Comparison of ENCODE assay signal across 12 cellular contexts in the genomic region with DNA sequence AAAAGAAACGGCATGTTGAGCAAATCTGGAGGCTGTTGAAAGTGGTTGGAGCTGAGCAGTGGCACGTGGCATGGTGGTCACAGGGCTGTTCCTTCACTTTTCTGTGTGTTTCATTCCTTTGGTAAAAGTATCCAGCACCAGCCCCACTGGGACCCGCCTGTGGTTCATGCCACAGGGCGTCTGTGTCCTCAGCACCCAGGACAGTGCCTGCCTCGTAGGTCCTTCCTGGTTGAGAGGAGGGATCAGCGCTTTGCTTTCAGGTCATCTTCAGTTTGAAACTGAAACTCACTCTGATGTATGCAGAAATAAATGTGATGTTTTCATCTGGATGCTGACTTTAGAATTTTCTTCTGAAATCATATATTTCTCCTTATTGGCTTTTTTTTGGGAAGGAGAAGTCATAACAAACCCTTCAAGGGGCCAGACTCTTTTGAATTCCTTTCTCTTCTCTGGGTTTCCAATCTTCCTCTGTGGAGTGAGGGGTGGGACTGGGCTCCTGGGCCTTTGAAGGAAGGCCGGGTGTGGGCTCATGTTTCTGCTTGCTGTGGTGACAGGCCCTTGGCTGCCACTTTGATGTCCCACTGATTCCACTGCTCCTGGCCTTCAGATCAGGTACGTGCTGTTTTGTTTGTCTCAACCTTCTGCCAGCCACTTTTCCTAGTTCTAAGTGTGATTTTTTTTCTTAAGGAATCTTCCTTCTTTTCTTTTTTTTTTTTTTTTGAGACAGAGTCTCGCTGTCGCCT. TPM values are rescaled to one million over a fixed set of nuclear protein-coding genes. Genes with fewer than 3 reads are reported as not detected.
DNase-seq lines count a peak whose midpoint lies in the region; ATAC-seq, FAIRE-seq and TF ChIP-seq lines count a peak whose summit lies in the region.
"Had no signal": no experiment of that assay in that cellular context is flagged by ENCODE, and none has a peak within 500 bp of the region (broad histone marks: within the 10 kb centered on the region; RNA-seq: fewer than 3 reads in every experiment).

No MANE protein-coding gene starts in this region.

- no peak for TF ChIP-seq CTCF in heart left ventricle (IDR thresholded peaks at IDR 0.05)

- H3K9me3 ChIP-seq in BLaER1 (peaks cover 13% of the 10 kb centered on the region), heart left ventricle (peaks cover 0 to 12% (median 0%) of the 10 kb centered on the region in 12 donors)

- no peak overlapping the region for H3K9ac ChIP-seq in BLaER1

- H4K20me1 ChIP-seq in BLaER1: peaks cover 96% of the 10 kb centered on the region

- WGBS in heart left ventricle, 4 donors: 73 to 82% (median 79%) methylated on average over 10 of the region's 10 CpGs

- H3K4me1 ChIP-seq in BLaER1 (peaks cover 63% of the 10 kb centered on the region), heart left ventricle (peaks cover 0 to 56% (median 29%) of the 10 kb centered on the region in 12 donors)

- peak overlapping the region; percentile 68 for H3K4me2 ChIP-seq in BLaER1

- FAIRE-seq in GM12891 (lab: Jason Lieb, UNC): peak; percentile 90
- FAIRE-seq: islet of Langerhans had no signal

- TF ChIP-seq POLR2A in GM12891 (IDR thresholded peaks at IDR 0.05; ENCODE audit: low read depth, low read length) (no peak), heart left ventricle (IDR thresholded peaks at IDR 0.05) (no peak)

- ATAC-seq in heart left ventricle (peak in 3 of 4 donors; percentile 32 to 44 (median 41)), HG02642 (IDR thresholded peaks at IDR 0.05; ENCODE audit: poor library complexity, unreplicated experiment) (no peak), GM19035 (IDR thresholded peaks at IDR 0.05; ENCODE audit: unreplicated experiment) (no peak)

- intact Hi-C loops in heart left ventricle (cut with DNase I): no loop called here

- peak overlapping the region; percentile 31; the same call in 1 of the 2 replicates for H3K27ac ChIP-seq in BLaER1
- peak overlapping the region in 1 of 12 donors; percentile 89 for H3K27ac ChIP-seq in heart left ventricle

- H3K36me3 ChIP-seq in BLaER1 (peaks cover 26% of the 10 kb centered on the region), heart left ventricle (peaks cover 0 to 12% (median 8%) of the 10 kb centered on the region in 9 donors)

- H3K4me3 ChIP-seq in BLaER1: no peak overlapping the region
- no peak overlapping the region for H3K4me3 ChIP-seq in heart left ventricle

- DNase-seq in GM12891 (ENCODE audit: insufficient read length, low spot score): no peak
- peak; percentile 54 for DNase-seq in RPMI8226
- DNase-seq in heart left ventricle: no peak
- no peak for DNase-seq in A172 (ENCODE audit: low spot score)
- DNase-seq in SW480 (ENCODE audit: low spot score): no peak
- DNase-seq: caudate nucleus; NCI-H1105 treated with DMSO at 0.1 percent for 48 hours; NK-92 treated with Interleukin-12 subunit alpha and Interleukin-12 subunit beta, amount 100 ng/mL, for 24 hours had no signal

- H3K27me3 ChIP-seq in BLaER1 (no peaks in the 10 kb centered on the region), heart left ventricle (no peaks in the 10 kb centered on the region)

TF ChIP-seq in GM12891, 5 proteins besides CTCF, POLR2A, EP300 and RAD21:
- TF ChIP-seq PAX5 (IDR thresholded peaks at IDR 0.05; ENCODE audit: insufficient read depth, low read length, severe bottlenecking) (no peak), TAF1 (IDR thresholded peaks at IDR 0.05; ENCODE audit: low read depth, low read length) (no peak), POLR2AphosphoS5 (IDR thresholded peaks at IDR 0.05; ENCODE audit: low read depth, low read length) (no peak), SPI1 (IDR thresholded peaks at IDR 0.05; ENCODE audit: low read depth, low read length) (no peak), POU2F2 (IDR thresholded peaks at IDR 0.05; ENCODE audit: low read depth, low read length) (no peak)

RNA-seq across cellular contexts. Expression of a gene that starts 26.1 kb away (rescaled TPM):
- 41.0 TPM for polyA plus RNA-seq in GM12891 (2012; ENCODE audit: low read depth, missing spikeins)
- 10 to 100 TPM; 14.0 to 30.7 (median 18.6) TPM for total RNA-seq in heart left ventricle
- 10 to 100 TPM in 1 of 2 donors, 1 to 10 TPM in 1; 9.4 to 18.9 TPM for polyA plus RNA-seq in heart left ventricle
- total RNA-seq in A172 (2014; rRNA removed; shearing (Covaris generic)): 7.3 and 7.9 TPM in 2 replicates

RNA-seq across cellular contexts. Expression of a gene that starts 50.5 kb away (rescaled TPM):
- polyA plus RNA-seq in GM12891 (2012; ENCODE audit: low read depth, missing spikeins): 19.5 TPM
- total RNA-seq in heart left ventricle: 100 to 1,000 TPM in 1 of 9 donors, 10 to 100 TPM in 8; 52.6 to 125 (median 72.3) TPM
- polyA plus RNA-seq in heart left ventricle: 100 to 1,000 TPM in 1 of 2 donors, 10 to 100 TPM in 1; 17.8 to 114 TPM
- total RNA-seq in A172 (2014; rRNA removed; shearing (Covaris generic)): 33.8 and 34.9 TPM in 2 replicates

Comparison
In these comparisons a context has a peak if more than half of its experiments do, and no peak if none do; other contexts are left out.
1. ATAC-seq: peak in heart left ventricle (3 of 4); none in HG02642 (single experiment) and GM19035 (single experiment).